In the genomic region with DNA sequence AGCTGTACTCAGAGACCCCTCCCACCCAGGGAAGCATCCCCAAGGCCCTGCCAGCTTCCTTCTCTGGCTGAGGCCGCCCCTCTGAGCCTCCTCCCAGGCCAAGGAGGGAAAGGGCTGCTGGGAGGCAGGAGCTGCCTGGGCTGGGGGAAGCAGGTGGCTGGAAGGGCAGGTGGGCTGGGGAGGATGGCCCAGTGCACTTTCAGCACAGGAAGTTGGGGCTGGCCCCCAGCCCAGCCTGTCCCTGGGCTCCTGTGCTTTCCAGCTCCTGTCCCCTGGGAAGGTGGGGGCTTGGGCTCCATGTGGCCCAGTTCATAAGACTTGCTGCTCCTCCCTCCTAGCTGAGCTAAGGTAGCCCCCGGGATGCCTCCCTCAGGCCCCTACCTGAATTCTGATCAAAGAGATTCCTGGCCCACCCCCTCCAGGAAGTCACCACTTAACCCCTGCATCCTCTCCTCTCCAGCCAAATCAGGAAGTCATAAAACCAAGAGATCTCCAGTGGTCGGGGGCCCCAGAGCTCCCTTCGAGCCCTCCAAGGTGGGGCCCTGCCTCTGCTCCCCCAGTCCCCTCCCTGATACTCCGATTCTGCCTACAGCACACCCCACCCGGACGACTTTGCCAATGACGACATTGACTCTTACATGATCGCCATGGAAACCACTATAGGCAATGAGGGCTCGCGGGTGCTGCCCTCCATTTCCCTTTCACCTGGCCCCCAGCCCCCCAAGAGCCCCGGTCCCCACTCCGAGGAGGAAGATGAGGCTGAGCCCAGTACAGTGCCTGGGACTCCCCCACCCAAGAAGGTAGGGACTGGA, we compare ENCODE assay signal across 1 cellular context.
TF ChIP-seq lines count a peak whose summit lies in the region.

No MANE protein-coding gene starts in this region.

TF ChIP-seq in HepG2, 621 proteins besides CTCF, POLR2A, EP300 and RAD21:
- no peak for TF ChIP-seq ARNTL (CRISPR knock-in tag; IDR thresholded peaks at IDR 0.05)
- TF ChIP-seq RBM22 (optimal IDR thresholded peaks at IDR 0.05; ENCODE audit: low read length): peak; percentile 63
TF ChIP-seq in HepG2: peak in this region for 1.
